7 cellular contexts compared by ENCODE assay signal in genomic region chr10:101925027-101925426, GRCh38.
"Had no signal": no experiment of that assay in that cellular context is flagged by ENCODE, and none has a peak within 500 bp of the region (broad histone marks: within the 10 kb centered on the region; RNA-seq: fewer than 3 reads in every experiment).

No MANE protein-coding gene starts in this region.

- ATAC-seq: GM12878 had no signal

- H3K4me3 ChIP-seq: GM12878 had no signal

- DNase-seq: GDM1, GF-D8 had no signal

- FAIRE-seq: G401.6, GM12878, GM12891, GM12892, GM18507 had no signal
